In the genomic region with DNA sequence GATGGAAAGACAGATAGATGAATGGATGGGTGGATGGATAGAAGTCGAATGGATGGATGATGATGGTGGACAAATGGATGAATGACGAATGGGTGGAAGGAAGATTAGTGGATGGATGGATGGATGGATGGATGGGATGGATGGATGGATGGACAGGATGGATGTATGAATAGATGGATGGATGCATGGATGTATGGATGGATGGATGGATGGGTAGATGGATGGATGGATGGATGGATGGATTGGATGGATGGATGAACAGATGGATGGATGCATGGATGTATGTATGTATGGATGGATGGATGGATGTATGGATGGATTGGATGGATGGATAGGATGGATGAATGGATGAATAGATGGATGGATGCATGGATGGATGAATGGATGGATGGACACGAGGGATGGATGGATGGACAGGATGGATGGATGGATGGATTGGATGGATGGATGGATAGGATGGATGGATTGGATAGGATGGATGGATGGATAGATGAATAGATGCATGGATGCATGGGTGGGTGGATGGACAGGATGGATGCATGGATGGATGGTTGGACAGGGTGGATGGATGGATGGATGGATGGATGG, we compare ENCODE assay signal across 24 cellular contexts.
"Had no signal": no experiment of that assay in that cellular context is flagged by ENCODE, and none has a peak within 500 bp of the region (broad histone marks: within the 10 kb centered on the region; RNA-seq: fewer than 3 reads in every experiment).

No MANE protein-coding gene starts in this region.

- H3K79me2 ChIP-seq: hepatocyte had no signal

- DNase-seq: islet precursor cell; midbrain; naive thymus-derived CD4-positive, alpha-beta T cell; nephron progenitor cell; stimulated activated CD4-positive, alpha-beta T cell treated with anti-CD3 and anti-CD28 coated beads, Interleukin-12 subunit alpha, Interleukin-12 subunit beta, amount 100 ng/mL, for 4 hours; stimulated activated CD4-positive, alpha-beta T cell treated with anti-CD3 and anti-CD28 coated beads, Interleukin-15, amount 100 ng/mL, for 24 hours; stimulated activated CD4-positive, alpha-beta T cell treated with anti-CD3 and anti-CD28 coated beads, Interleukin-2, amount 100 ng/mL, for 24 hours; stimulated activated CD4-positive, alpha-beta T cell treated with anti-CD3 and anti-CD28 coated beads, Interleukin-4, amount 100 ng/mL, for 1 hour; stimulated activated naive CD4-positive, alpha-beta T cell; tibial artery; trophoblast cell; upper lobe of right lung; uterus had no signal

- H3K27ac ChIP-seq: hepatocyte, neural progenitor cell, ovary, thoracic aorta, tibial artery, upper lobe of right lung, uterus had no signal

- H3K36me3 ChIP-seq: left ventricle myocardium inferior, neural progenitor cell, ovary, right atrium auricular region, suprapubic skin, thoracic aorta, tibial artery, upper lobe of right lung, uterus had no signal

- H3K4me3 ChIP-seq: hepatocyte, left ventricle myocardium inferior, lung, mucosa of descending colon, neural progenitor cell, ovary, right atrium auricular region, skin epidermis, suprapubic skin, thoracic aorta, tibial artery, upper lobe of right lung, uterus had no signal

- H3K4me2 ChIP-seq: hepatocyte, neural progenitor cell had no signal

- ATAC-seq: mucosa of descending colon; naive thymus-derived CD4-positive, alpha-beta T cell; sciatic nerve; upper lobe of right lung had no signal

- H3K9ac ChIP-seq: neural progenitor cell had no signal

- H2AFZ ChIP-seq: hepatocyte, neural progenitor cell had no signal

- H3K27me3 ChIP-seq: ovary, right atrium auricular region, suprapubic skin, tibial artery, upper lobe of right lung, uterus had no signal

- H3K4me1 ChIP-seq: neural progenitor cell had no signal

- H3K9me3 ChIP-seq: left ventricle myocardium inferior, mucosa of descending colon, ovary, right atrium auricular region, suprapubic skin, thoracic aorta, tibial artery, upper lobe of right lung, uterus had no signal
